ENCODE assay signal across 8 cellular contexts in genomic region chr3:169146112-169146665, GRCh38.
A peak's percentile ranks its signal among the peaks of the same experiment; 100 is the strongest.
DNase-seq lines count a peak whose midpoint lies in the region; ATAC-seq and TF ChIP-seq lines count a peak whose summit lies in the region.

No MANE protein-coding gene starts in this region.

- peak overlapping the region; percentile 87 for H2BK120ac ChIP-seq in IMR-90 (ENCODE audit: low read depth, low read length)

- no peak for ATAC-seq in CD8-positive, alpha-beta T cell
- peak; percentile 59 for ATAC-seq in IMR-90 (ENCODE audit: low read depth)
- ATAC-seq in Right ventricle myocardium inferior: peak; percentile 42
- ATAC-seq in HG03439 (IDR thresholded peaks at IDR 0.05; ENCODE audit: unreplicated experiment): no peak

- peak; percentile 64 for TF ChIP-seq POLR2A in IMR-90 (IDR thresholded peaks at IDR 0.05; ENCODE audit: low read depth, low read length)
- TF ChIP-seq POLR2A in ovary (IDR thresholded peaks at IDR 0.05): no peak

- peaks cover 23% of the 10 kb centered on the region for H3K4me1 ChIP-seq in CD8-positive, alpha-beta T cell (ENCODE audit: insufficient read depth, low read length)
- H3K4me1 ChIP-seq in IMR-90 (ENCODE audit: control insufficient read depth, insufficient read depth, low read length) (peaks cover 2% of the 10 kb centered on the region; the same call in 1 of the 2 replicates), ovary (ENCODE audit: insufficient read depth) (peaks cover 3% of the 10 kb centered on the region), OCI-LY7 (ENCODE audit: insufficient read depth, low read length, poor library complexity, severe bottlenecking) (no peaks in the 10 kb centered on the region)

- BruUV-seq in IMR-90 (replicated peaks; lab: Mats Ljungman, UMichigan) (TSS peak; percentile 72), OCI-LY7 (replicated peaks; lab: Mats Ljungman, UMichigan) (no TSS peak)

- no peak overlapping the region for H3K4me3 ChIP-seq in CD8-positive, alpha-beta T cell (ENCODE audit: low read depth, low read length)
- H3K4me3 ChIP-seq in IMR-90 (ENCODE audit: insufficient read depth, low read depth, low read length) (peak overlapping the region; percentile 84), ovary (peak overlapping the region; percentile 37), OCI-LY7 (ENCODE audit: low read depth, low read length, poor library complexity, severe bottlenecking) (no peak overlapping the region)

- CTCF ChIA-PET in CD8-positive, alpha-beta T cell (lab: Charles Lee): no interaction called here
- CTCF ChIA-PET in IMR-90 (lab: Yijun Ruan, JAX) (interaction anchor here (0.7 to 1.0 kb wide), 2 partner anchors 153 to 523 kb away, joined by 3 read pairs; no protein-coding TSS in a partner anchor), OCI-LY7 (lab: Charles Lee; ENCODE audit: unreplicated experiment) (no interaction called here)

- in situ Hi-C loops in IMR-90 (cut with MboI; ENCODE audit: low sequenced_read_pairs): no loop called here

- H3K79me2 ChIP-seq in OCI-LY7 (ENCODE audit: insufficient read depth, low read depth, low read length): no peaks in the 10 kb centered on the region

- H2AK9ac ChIP-seq in IMR-90 (replicated peaks; ENCODE audit: low read depth, low read length, poor library complexity): peak overlapping the region; percentile 28

- 0% methylated on average over 13 of the region's 40 CpGs; no CpG with 5 or more reads in 1 of the 2 experiments for WGBS in IMR-90 (ENCODE audit: extremely low coverage in 2 of 2, insufficient read length in 1 of 2), 2 experiments
- 4 to 5% (median 5%) methylated on average over 40 of the region's 40 CpGs for WGBS in ovary, 3 donors

- no peaks in the 10 kb centered on the region for H3K36me3 ChIP-seq in CD8-positive, alpha-beta T cell (ENCODE audit: insufficient read depth, low read length)
- no peaks in the 10 kb centered on the region for H3K36me3 ChIP-seq in IMR-90 (ENCODE audit: control insufficient read depth, insufficient read depth, low read length)
- no peaks in the 10 kb centered on the region for H3K36me3 ChIP-seq in ovary
- no peaks in the 10 kb centered on the region for H3K36me3 ChIP-seq in OCI-LY7 (ENCODE audit: insufficient read depth, low read length)

- peak overlapping the region; percentile 75 to 98; a peak in 3 of 4 replicates for H4K8ac ChIP-seq in IMR-90 (ENCODE audit: low read depth in 2 of 2, low read length in 2 of 2)

- TF ChIP-seq CTCF in CD8-positive, alpha-beta T cell (IDR thresholded peaks at IDR 0.05): no peak
- no peak for TF ChIP-seq CTCF in IMR-90 (conservative IDR thresholded peaks at IDR 0.05; ENCODE audit: low read depth, low read length)
- TF ChIP-seq CTCF in ovary (IDR thresholded peaks at IDR 0.05): no peak
- TF ChIP-seq CTCF in OCI-LY7 (conservative IDR thresholded peaks at IDR 0.05; ENCODE audit: low read length): no peak

- no peak for TF ChIP-seq EP300 in ovary (IDR thresholded peaks at IDR 0.05)

- H3K27ac ChIP-seq in CD8-positive, alpha-beta T cell (ENCODE audit: low read depth, low read length): no peak overlapping the region
- peak overlapping the region; percentile 98 for H3K27ac ChIP-seq in IMR-90 (ENCODE audit: insufficient read depth, low read length)
- H3K27ac ChIP-seq in ovary: no peak overlapping the region
- H3K27ac ChIP-seq in OCI-LY7 (ENCODE audit: low read depth, low read length, poor library complexity, severe bottlenecking): no peak overlapping the region

- peak overlapping the region; percentile 84 for H2BK5ac ChIP-seq in IMR-90 (ENCODE audit: low read depth, low read length, poor library complexity, severe bottlenecking)

- no peak for DNase-seq in CD8-positive, alpha-beta T cell
- DNase-seq in IMR-90 (peak; percentile 64), Right ventricle myocardium inferior (ENCODE audit: missing footprints) (peak; percentile 70), ovary (peak in 2 of 5 donors; percentile 12 to 18), Ammon's horn (ENCODE audit: low spot score) (no peak), OCI-LY7 (ENCODE audit: low spot score) (no peak)
- DNase-seq in activated CD8-positive, alpha-beta memory T cell treated with anti-CD3 and anti-CD28 coated beads, Interleukin-2, amount 50 U/mL, for 48 hours: peak; percentile 53

- peak overlapping the region; percentile 82 for H3K18ac ChIP-seq in IMR-90 (ENCODE audit: low read depth, low read length)

- peak overlapping the region; percentile 46 for H3K4me3 Mint-ChIP-seq in CD8-positive, alpha-beta T cell

- dilution Hi-C loops in IMR-90 (cut with HindIII; ENCODE audit: low sequenced_read_pairs, unreplicated experiment): no loop called here

- H3K9me3 ChIP-seq in CD8-positive, alpha-beta T cell (ENCODE audit: low read length): no peaks in the 10 kb centered on the region
- H3K9me3 ChIP-seq in IMR-90 (ENCODE audit: control insufficient read depth, insufficient read depth, low read length) (no peaks in the 10 kb centered on the region), ovary (peaks cover 0 to 3% of the 10 kb centered on the region in 2 donors), OCI-LY7 (ENCODE audit: low read length) (no peaks in the 10 kb centered on the region)

- H3K9ac ChIP-seq in IMR-90 (ENCODE audit: low read depth, low read length): peak overlapping the region; percentile 98

- peak overlapping the region; percentile 95 for H3K4ac ChIP-seq in IMR-90 (ENCODE audit: low read depth, low read length)

- peak overlapping the region; percentile 58 for H4K5ac ChIP-seq in IMR-90 (ENCODE audit: low read depth, low read length)

- H3K56ac ChIP-seq in IMR-90 (ENCODE audit: extremely low read depth, insufficient read depth, low read length): peak overlapping the region; percentile 95

- peak overlapping the region; percentile 28; the same call in 1 of the 2 replicates for H2BK20ac ChIP-seq in IMR-90 (ENCODE audit: low read depth, low read length)

- no peak overlapping the region for H3K27ac Mint-ChIP-seq in CD8-positive, alpha-beta T cell

- H2AK5ac ChIP-seq in IMR-90 (ENCODE audit: low read depth, low read length): 0 out of 2 replicates have a peak overlapping the region, but pooled peaks have one; percentile 0

- POLR2A ChIA-PET in CD8-positive, alpha-beta T cell (lab: Charles Lee): no interaction called here
- POLR2A ChIA-PET in IMR-90 (lab: Charles Lee; ENCODE audit: unreplicated experiment) (interaction anchor here (0.6 to 0.7 kb wide), 2 partner anchors 138 to 649 kb away, joined by 5 to 8 read pairs; no protein-coding TSS in a partner anchor), OCI-LY7 (lab: Charles Lee) (interaction anchor here (0.7 kb wide), 1 partner anchor 44 kb away, joined by 3 read pairs; no protein-coding TSS in a partner anchor)

- H3K9me1 ChIP-seq in IMR-90 (ENCODE audit: insufficient read depth, low read length): no peaks in the 10 kb centered on the region

- H3K9me3 Mint-ChIP-seq in CD8-positive, alpha-beta T cell: no peaks in the 10 kb centered on the region

- peaks cover 6 to 8% of the 10 kb centered on the region in 2 experiments; a peak in 2 of 4 replicates for H3K79me1 ChIP-seq in IMR-90 (ENCODE audit: low read depth in 1 of 2, low read length in 2 of 2)

- H3K27me3 ChIP-seq in CD8-positive, alpha-beta T cell (ENCODE audit: insufficient read depth, low read length): peaks cover 27% of the 10 kb centered on the region
- H3K27me3 ChIP-seq in IMR-90 (ENCODE audit: control insufficient read depth, insufficient read depth, low read length) (no peaks in the 10 kb centered on the region), ovary (no peaks in the 10 kb centered on the region)

- H2AFZ ChIP-seq in IMR-90 (replicated peaks; ENCODE audit: low read length, poor library complexity): peak overlapping the region; percentile 93
- H2AFZ ChIP-seq in OCI-LY7 (ENCODE audit: low read length): no peak overlapping the region

- H3K36me3 Mint-ChIP-seq in CD8-positive, alpha-beta T cell: no peaks in the 10 kb centered on the region

- H2BK15ac ChIP-seq in IMR-90 (ENCODE audit: low read depth, low read length): peak overlapping the region; percentile 73; the same call in 1 of the 3 replicates

- H3K4me1 Mint-ChIP-seq in CD8-positive, alpha-beta T cell (ENCODE audit: low read depth): peaks cover 25% of the 10 kb centered on the region

- H4K20me1 ChIP-seq in IMR-90 (ENCODE audit: insufficient read depth, low read length) (no peaks in the 10 kb centered on the region), OCI-LY7 (ENCODE audit: insufficient read depth, low read length) (no peaks in the 10 kb centered on the region; the same call in 1 of the 2 replicates)

- TF ChIP-seq RAD21 in IMR-90 (IDR thresholded peaks at IDR 0.05; ENCODE audit: low read length): no peak

- H3K4me2 ChIP-seq in IMR-90 (ENCODE audit: low read depth, low read length): peak overlapping the region; percentile 79
- no peak overlapping the region for H3K4me2 ChIP-seq in OCI-LY7 (ENCODE audit: low read length)

- intact Hi-C loops in CD8-positive, alpha-beta T cell (cut with DNase I, micrococcal nuclease): loop anchor here (5.0 to 10.0 kb wide), 3 partner anchors 521 to 601 kb away; no protein-coding TSS in a partner anchor
- intact Hi-C loops in IMR-90 (cut with micrococcal nuclease): loop anchor here (1.0 to 2.0 kb wide), 4 partner anchors 193 to 627 kb away; partner anchors contain the start of gene MYNN
- intact Hi-C loops in Right ventricle myocardium inferior (cut with DNase I): loop anchor here (2.0 to 10.0 kb wide), 4 partner anchors 29 to 619 kb away; partner anchors contain the start of genes ACTRT3 and TERC
- intact Hi-C loops in ovary (cut with DNase I): loop anchor here in 3 of 4 donors (5.0 to 10.0 kb wide), 3 partner anchors 519 to 601 kb away; partner anchors contain the start of gene MECOM (in 1 of the 3)
- intact Hi-C loops in OCI-LY7 (cut with micrococcal nuclease; ENCODE audit: unreplicated experiment): loop anchor here (10.0 kb wide), 2 partner anchors 519 to 931 kb away; partner anchors contain the start of gene MECOM

- peak overlapping the region; percentile 83 for H3K23ac ChIP-seq in IMR-90 (ENCODE audit: low read depth, low read length)

- H3K14ac ChIP-seq in IMR-90 (replicated peaks; ENCODE audit: low read depth, low read length): peak overlapping the region; percentile 72

- H4K91ac ChIP-seq in IMR-90 (ENCODE audit: insufficient read depth, low read depth, low read length): peak overlapping the region; percentile 63

- H3K27me3 Mint-ChIP-seq in CD8-positive, alpha-beta T cell (ENCODE audit: low read depth): peaks cover 66% of the 10 kb centered on the region

- no peaks in the 10 kb centered on the region for H3K9me2 ChIP-seq in OCI-LY7 (ENCODE audit: insufficient read depth, low read length)

TF ChIP-seq in IMR-90, 13 proteins besides CTCF, POLR2A, EP300 and RAD21:
- TF ChIP-seq ELK1 (IDR thresholded peaks at IDR 0.05; ENCODE audit: borderline replicate concordance, low read depth, low read length) (no peak), MXI1 (IDR thresholded peaks at IDR 0.05; ENCODE audit: borderline replicate concordance, low read depth, low read length) (peak; percentile 83; the same call in 1 of the 2 replicates)

Comparison
In these comparisons a context has a peak if more than half of its experiments do, and no peak if none do; other contexts are left out.
1. ATAC-seq: peak in IMR-90 (single experiment) and Right ventricle myocardium inferior (single experiment); none in CD8-positive, alpha-beta T cell (single experiment) and HG03439 (single experiment).
2. DNase-seq: peak in IMR-90 (single experiment), activated CD8-positive, alpha-beta memory T cell treated with anti-CD3 and anti-CD28 coated beads, Interleukin-2, amount 50 U/mL, for 48 hours (single experiment) and Right ventricle myocardium inferior (single experiment); none in CD8-positive, alpha-beta T cell (0 of 7), Ammon's horn (single experiment) and OCI-LY7 (single experiment).
3. H3K4me3 ChIP-seq: peak in IMR-90 (single experiment) and ovary (single experiment); none in CD8-positive, alpha-beta T cell (single experiment) and OCI-LY7 (single experiment).